1 cellular context compared by ENCODE assay signal in the genomic region with DNA sequence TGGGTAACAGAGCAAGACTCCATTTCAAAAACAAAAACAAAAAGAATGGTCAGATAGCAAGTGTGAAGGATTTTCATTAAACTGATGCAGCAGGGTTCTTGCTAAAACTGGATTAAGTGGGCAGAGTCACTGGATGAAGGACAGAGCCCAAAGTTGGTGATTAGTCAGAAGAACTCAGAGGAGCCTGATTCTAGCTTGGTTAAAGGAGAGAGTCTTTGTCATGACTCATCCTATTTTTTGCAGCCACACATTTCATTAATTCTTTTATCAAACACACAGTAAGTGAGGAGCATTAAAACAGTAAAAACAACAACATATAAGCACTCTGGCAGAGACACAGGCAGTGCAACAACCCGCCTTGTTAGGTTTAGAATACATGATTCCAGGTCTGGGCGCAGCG.
TF ChIP-seq lines count a peak whose summit lies in the region.

No MANE protein-coding gene starts in this region.

TF ChIP-seq in IMR-90, 13 proteins besides CTCF, POLR2A, EP300 and RAD21 (continued from another document):
- TF ChIP-seq MAFK (IDR thresholded peaks at IDR 0.05; ENCODE audit: low read depth, low read length) (no peak), RFX5 (IDR thresholded peaks at IDR 0.05; ENCODE audit: low read depth, low read length) (no peak), MAZ (IDR thresholded peaks at IDR 0.05; ENCODE audit: borderline replicate concordance, low read depth, low read length) (no peak)
